ENCODE assay signal across 10 cellular contexts in genomic region chr5:122163151-122164069, GRCh38. TPM values are rescaled to one million over a fixed set of nuclear protein-coding genes. Genes with fewer than 3 reads are reported as not detected.
DNase-seq lines count a peak whose midpoint lies in the region; ATAC-seq and TF ChIP-seq lines count a peak whose summit lies in the region.
"Had no signal": no experiment of that assay in that cellular context is flagged by ENCODE, and none has a peak within 500 bp of the region (broad histone marks: within the 10 kb centered on the region; RNA-seq: fewer than 3 reads in every experiment).

No MANE protein-coding gene starts in this region.

- no peaks in the 10 kb centered on the region for H3F3A ChIP-seq in neural progenitor cell (ENCODE audit: low read depth)

- peaks cover 6% of the 10 kb centered on the region for H3K27me3 Mint-ChIP-seq in neural progenitor cell (ENCODE audit: insufficient read depth, low read depth)

- peak overlapping the region; percentile 86 to 90 for H3K27ac ChIP-seq in esophagus (ENCODE audit: low read depth in 2 of 2, low read length in 1 of 2)
- H3K27ac ChIP-seq in neural progenitor cell, result no peak overlapping the region

- H3K27ac Mint-ChIP-seq in neural progenitor cell, result peak overlapping the region; percentile 36

- H3K9me3 ChIP-seq in esophagus (ENCODE audit: control insufficient read depth in 2 of 2, insufficient read depth in 1 of 2, low read depth in 1 of 2, low read length in 1 of 2) (no peaks in the 10 kb centered on the region), neural progenitor cell (ENCODE audit: low read depth) (no peaks in the 10 kb centered on the region)
- H3K9me3 ChIP-seq: HAP-1 had no signal

- peak; percentile 90 for DNase-seq in AG20443 (ENCODE audit: low spot score)
- DNase-seq in NCI-H82 (lab: John Stamatoyannopoulos, UW), result peak; percentile 75
- peak; percentile 16 for DNase-seq in neural progenitor cell (ENCODE audit: low spot score)
- DNase-seq in NCI-H2029 (lab: John Stamatoyannopoulos, UW), result no peak
- DNase-seq: GDM1 had no signal

- H3K4me2 ChIP-seq in neural progenitor cell, result no peak overlapping the region

- H3K9me3 Mint-ChIP-seq in neural progenitor cell, result no peaks in the 10 kb centered on the region

- H4K20me1 ChIP-seq in neural progenitor cell (ENCODE audit: low read depth), result no peaks in the 10 kb centered on the region

- no peak for ATAC-seq in HG03469 (IDR thresholded peaks at IDR 0.05; ENCODE audit: unreplicated experiment)
- no peak for ATAC-seq in GM19324 (IDR thresholded peaks at IDR 0.05; ENCODE audit: low FRiP score, unreplicated experiment)
- ATAC-seq in HG03280 (IDR thresholded peaks at IDR 0.05; ENCODE audit: unreplicated experiment), result no peak

- no peak overlapping the region for H3K4me3 Mint-ChIP-seq in neural progenitor cell

- H3K27me3 ChIP-seq in esophagus (ENCODE audit: control insufficient read depth in 1 of 2, insufficient read depth in 2 of 2, low read length in 2 of 2), result no peaks in the 10 kb centered on the region
- H3K27me3 ChIP-seq in neural progenitor cell, result no peaks in the 10 kb centered on the region

- peaks cover 0 to 5% of the 10 kb centered on the region in 2 donors for H3K4me1 ChIP-seq in esophagus (ENCODE audit: control insufficient read depth in 2 of 2, insufficient read depth in 2 of 2, low read length in 1 of 2)
- peaks cover 10% of the 10 kb centered on the region for H3K4me1 ChIP-seq in neural progenitor cell

- H3K79me2 ChIP-seq in neural progenitor cell (ENCODE audit: low read depth), result no peaks in the 10 kb centered on the region

- TF ChIP-seq CTCF in neural progenitor cell (IDR thresholded peaks at IDR 0.05), result no peak

- H3K36me3 ChIP-seq in esophagus (ENCODE audit: control insufficient read depth in 2 of 2, insufficient read depth in 2 of 2, low read length in 1 of 2), result no peaks in the 10 kb centered on the region
- H3K36me3 ChIP-seq in neural progenitor cell, result no peaks in the 10 kb centered on the region
- H3K36me3 ChIP-seq: HAP-1 had no signal

- H3K4me3 ChIP-seq in esophagus (ENCODE audit: low read depth in 1 of 2, low read length in 2 of 2) (no peak overlapping the region), neural progenitor cell (no peak overlapping the region)
- H3K4me3 ChIP-seq: HAP-1 had no signal

- WGBS in esophagus, 2 donors, result 27 to 36% methylated on average over 4 of the region's 4 CpGs

- no peak overlapping the region for H2AFZ ChIP-seq in neural progenitor cell (replicated peaks)

- no peaks in the 10 kb centered on the region for H3K36me3 Mint-ChIP-seq in neural progenitor cell

- H3K9ac ChIP-seq in neural progenitor cell, result no peak overlapping the region

- H3K4me1 Mint-ChIP-seq in neural progenitor cell, result peaks cover 11% of the 10 kb centered on the region

RNA-seq across cellular contexts. Expression of gene ZNF474, which starts 34.1 kb away (rescaled TPM):
- under 1 TPM; 0.04 to 0.06 TPM for polyA plus RNA-seq in esophagus
- 0.40 and 1.3 TPM in 2 replicates for total RNA-seq in neural progenitor cell (ENCODE audit: low replicate concordance)
